In the genomic region with DNA sequence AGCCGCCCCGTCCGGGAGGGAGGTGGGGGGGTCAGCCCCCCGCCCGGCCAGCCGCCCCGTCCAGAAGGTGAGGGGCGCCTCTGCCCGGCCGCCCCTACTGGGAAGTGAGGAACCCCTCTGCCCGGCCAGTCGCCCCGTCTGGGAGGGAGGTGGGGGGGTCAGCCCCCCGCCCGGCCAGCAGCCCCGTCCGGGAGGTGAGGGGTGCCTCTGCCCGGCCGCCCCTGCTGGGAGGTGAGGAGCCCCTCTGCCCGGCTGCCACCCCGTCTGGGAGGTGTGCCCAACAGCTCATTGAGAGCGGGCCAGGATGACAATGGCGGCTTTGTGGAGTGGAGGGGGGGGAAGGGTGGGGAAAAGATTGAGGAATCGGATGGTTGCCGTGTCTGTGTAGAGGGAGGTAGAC, we compare ENCODE assay signal across 3 cellular contexts. TPM values are rescaled to one million over a fixed set of nuclear protein-coding genes. Genes with fewer than 3 reads are reported as not detected.
"Had no signal": no experiment of that assay in that cellular context is flagged by ENCODE, and none has a peak within 500 bp of the region (broad histone marks: within the 10 kb centered on the region; RNA-seq: fewer than 3 reads in every experiment).

No MANE protein-coding gene starts in this region.

RNA-seq across cellular contexts. Expression of a gene that starts 31.3 kb away (rescaled TPM):
- total RNA-seq: LHCN-M2, MCF 10A, NCI-H460 had no signal
